ENCODE assay signal across 29 cellular contexts in the genomic region with DNA sequence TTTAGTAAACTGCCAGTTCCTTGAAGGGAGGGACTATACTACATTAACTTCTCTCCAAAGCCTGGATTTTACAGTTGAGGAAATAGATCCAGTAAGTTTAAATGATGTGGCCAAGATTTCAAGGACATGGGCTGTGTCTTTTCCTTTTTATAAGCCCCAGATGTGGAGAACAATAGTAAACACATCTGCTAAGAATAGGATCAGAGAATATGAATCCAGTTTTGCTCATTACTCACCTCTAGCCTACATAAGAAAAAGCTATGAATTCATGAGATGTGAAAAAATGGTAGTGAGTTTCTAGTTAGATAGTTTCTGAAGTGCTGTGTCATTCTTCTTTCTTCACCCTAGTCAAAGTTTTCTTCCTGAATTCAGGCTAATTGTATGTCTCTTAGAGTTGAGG.
"Had no signal": no experiment of that assay in that cellular context is flagged by ENCODE, and none has a peak within 500 bp of the region (broad histone marks: within the 10 kb centered on the region; RNA-seq: fewer than 3 reads in every experiment).

No MANE protein-coding gene starts in this region.

- DNase-seq: activated B cell treated with CpG ODN at 0.5 μM for 24 hours; activated CD4-positive, alpha-beta T cell treated with anti-CD3 and anti-CD28 coated beads, Interleukin-2, amount 50 U/mL, for 4 hours; activated CD8-positive, alpha-beta memory T cell treated with anti-CD3 and anti-CD28 coated beads for 24 hours; activated effector memory CD4-positive, alpha-beta T cell treated with Interleukin-2 at 50 U/mL for 16 hours; activated naive CD4-positive, alpha-beta T cell treated with Interleukin-2 at 50 U/mL for 16 hours; activated naive CD8-positive, alpha-beta T cell treated with anti-CD3 and anti-CD28 coated beads, Interleukin-2, amount 10 ng/mL, durations not matched to agents 7 days and 5 days; amniotic stem cell; brain microvascular endothelial cell; caudate nucleus; cortex of kidney; head of caudate nucleus; hippocampal formation; kidney; naive B cell; pancreas; retina; sigmoid colon; small intestine; stimulated activated CD4-positive, alpha-beta T cell treated with anti-CD3 and anti-CD28 coated beads, Interleukin-1b, Interleukin-23, amount 100 ng/mL, for 48 hours; stimulated activated CD4-positive, alpha-beta T cell treated with anti-CD3 and anti-CD28 coated beads, Interleukin-4, amount 100 ng/mL, for 4 hours; stimulated activated CD8-positive, alpha-beta memory T cell treated with anti-CD3 and anti-CD28 coated beads, Interleukin-4, amount 100 ng/mL, for 48 hours; stimulated activated naive B cell treated with anti-CD40 and anti-IgM and Interleukin-4, amounts not matched to agents 10 μg/mL and 1 μg/mL and 100 μg/mL, for 72 hours; T-helper 1 cell; tibial artery; upper lobe of right lung had no signal

- ATAC-seq: pancreas; stimulated activated naive B cell treated with anti-CD40 and anti-IgM and Interleukin-4, amounts not matched to agents 10 μg/mL and 1 μg/mL and 100 μg/mL, for 72 hours; upper lobe of right lung had no signal

- H3K4me3 Mint-ChIP-seq: activated B cell treated with CpG ODN at 0.5 μM for 24 hours; activated naive CD8-positive, alpha-beta T cell treated with anti-CD3 and anti-CD28 coated beads, Interleukin-2, amount 10 ng/mL, durations not matched to agents 7 days and 5 days; mesothelial cell of epicardium; naive B cell; stimulated activated naive B cell treated with anti-CD40 and anti-IgM and Interleukin-4, amounts not matched to agents 10 μg/mL and 1 μg/mL and 100 μg/mL, for 72 hours; T-helper 2 cell treated with Interferon-gamma antibody and Interleukin-4, amounts not matched to agents 5 μg/mL and 100 μg/mL, for 36 hours had no signal

- H3K27ac Mint-ChIP-seq: activated B cell treated with CpG ODN at 0.5 μM for 24 hours; activated naive CD8-positive, alpha-beta T cell treated with anti-CD3 and anti-CD28 coated beads, Interleukin-2, amount 10 ng/mL, durations not matched to agents 7 days and 5 days; mesothelial cell of epicardium; naive B cell; stimulated activated naive B cell treated with anti-CD40 and anti-IgM and Interleukin-4, amounts not matched to agents 10 μg/mL and 1 μg/mL and 100 μg/mL, for 72 hours; T-helper 2 cell treated with Interferon-gamma antibody and Interleukin-4, amounts not matched to agents 5 μg/mL and 100 μg/mL, for 36 hours had no signal

- H3K4me1 Mint-ChIP-seq: activated B cell treated with CpG ODN at 0.5 μM for 24 hours; activated naive CD8-positive, alpha-beta T cell treated with anti-CD3 and anti-CD28 coated beads, Interleukin-2, amount 10 ng/mL, durations not matched to agents 7 days and 5 days; mesothelial cell of epicardium; naive B cell; stimulated activated naive B cell treated with anti-CD40 and anti-IgM and Interleukin-4, amounts not matched to agents 10 μg/mL and 1 μg/mL and 100 μg/mL, for 72 hours had no signal

- H3K27me3 Mint-ChIP-seq: activated B cell treated with CpG ODN at 0.5 μM for 24 hours; activated naive CD8-positive, alpha-beta T cell treated with anti-CD3 and anti-CD28 coated beads, Interleukin-2, amount 10 ng/mL, durations not matched to agents 7 days and 5 days; naive B cell; stimulated activated naive B cell treated with anti-CD40 and anti-IgM and Interleukin-4, amounts not matched to agents 10 μg/mL and 1 μg/mL and 100 μg/mL, for 72 hours had no signal

- H3K36me3 Mint-ChIP-seq: activated naive CD8-positive, alpha-beta T cell treated with anti-CD3 and anti-CD28 coated beads, Interleukin-2, amount 10 ng/mL, durations not matched to agents 7 days and 5 days; mesothelial cell of epicardium; naive B cell; stimulated activated naive B cell treated with anti-CD40 and anti-IgM and Interleukin-4, amounts not matched to agents 10 μg/mL and 1 μg/mL and 100 μg/mL, for 72 hours had no signal

- H3K4me3 ChIP-seq: pancreas, prostate gland, sigmoid colon, suprapubic skin, tibial artery, upper lobe of right lung had no signal

- H3K9me3 Mint-ChIP-seq: activated naive CD8-positive, alpha-beta T cell treated with anti-CD3 and anti-CD28 coated beads, Interleukin-2, amount 10 ng/mL, durations not matched to agents 7 days and 5 days; mesothelial cell of epicardium; stimulated activated naive B cell treated with anti-CD40 and anti-IgM and Interleukin-4, amounts not matched to agents 10 μg/mL and 1 μg/mL and 100 μg/mL, for 72 hours; T-helper 2 cell treated with Interferon-gamma antibody and Interleukin-4, amounts not matched to agents 5 μg/mL and 100 μg/mL, for 36 hours had no signal
